Comparison of ENCODE assay signal across 8 cellular contexts in genomic region chr10:6014241-6014761, GRCh38. TPM values are rescaled to one million over a fixed set of nuclear protein-coding genes. Genes with fewer than 3 reads are reported as not detected.
DNase-seq lines count a peak whose midpoint lies in the region; ATAC-seq, FAIRE-seq and TF ChIP-seq lines count a peak whose summit lies in the region.

No MANE protein-coding gene starts in this region.

- H3K27me3 Mint-ChIP-seq in brain = peaks cover 12% of the 10 kb centered on the region

- no peak overlapping the region for H3K27ac ChIP-seq in SU-DHL-6 (ENCODE audit: low read depth, low read length)

- peak overlapping the region; percentile 3 for H2AFZ ChIP-seq in SU-DHL-6 (ENCODE audit: low read depth, low read length, severe bottlenecking)

- no peaks in the 10 kb centered on the region for H3K79me2 ChIP-seq in SU-DHL-6 (ENCODE audit: insufficient read depth, low read length)

- no peaks in the 10 kb centered on the region for H3K9me3 ChIP-seq in SU-DHL-6 (ENCODE audit: insufficient read depth, low read length)

- no peaks in the 10 kb centered on the region for H3K27me3 ChIP-seq in SU-DHL-6 (ENCODE audit: low read length)

- H3K4me3 ChIP-seq in SU-DHL-6 (ENCODE audit: insufficient read depth, low read length, poor library complexity, severe bottlenecking) = no peak overlapping the region

- no peaks in the 10 kb centered on the region for H3K9me2 ChIP-seq in SU-DHL-6 (replicated peaks; ENCODE audit: insufficient read depth, low read length)

- H3K4me1 Mint-ChIP-seq in brain = no peaks in the 10 kb centered on the region

- DNase-seq in activated gamma-delta T cell treated with Interleukin-2 at 50 U/mL for 16 hours (peak; percentile 66), activated gamma-delta T cell (lab: John Stamatoyannopoulos, UW) (no peak), HTR-8/SVneo (ENCODE audit: insufficient read length, low spot score) (peak; percentile 51), inferior parietal cortex (ENCODE audit: extremely low spot score) (peak; percentile 79)
- DNase-seq in stimulated activated CD8-positive, alpha-beta memory T cell treated with anti-CD3 and anti-CD28 coated beads, Interleukin-2, amount 100 ng/mL, for 1 hour (ENCODE audit: low read depth in 2 of 2) = peak; percentile 7 to 30

- H3K36me3 Mint-ChIP-seq in brain = no peaks in the 10 kb centered on the region

- FAIRE-seq in HTR-8/SVneo (lab: Jason Lieb, UNC) = no peak

- H3K9me3 Mint-ChIP-seq in brain = peaks cover 0 to 2% (median 0%) of the 10 kb centered on the region in 5 experiments

- no peak for ATAC-seq in HG03571 (IDR thresholded peaks at IDR 0.05; ENCODE audit: unreplicated experiment)

- H3K4me2 ChIP-seq in SU-DHL-6 (ENCODE audit: low read depth, low read length, poor library complexity, severe bottlenecking) = peak overlapping the region; percentile 3

- no peak overlapping the region for H3K9ac ChIP-seq in SU-DHL-6 (ENCODE audit: low read length)

- TF ChIP-seq CTCF in SU-DHL-6 (IDR thresholded peaks at IDR 0.05; ENCODE audit: insufficient read depth, low read length, poor library complexity, severe bottlenecking) = peak; percentile 76
- TF ChIP-seq CTCF in brain (conservative IDR thresholded peaks at IDR 0.05) = peak; percentile 54 to 73

- H4K20me1 ChIP-seq in SU-DHL-6 (ENCODE audit: low read depth, low read length) = no peaks in the 10 kb centered on the region

- H3F3A ChIP-seq in SU-DHL-6 (ENCODE audit: insufficient read depth) = no peaks in the 10 kb centered on the region

- H3K4me3 Mint-ChIP-seq in brain = no peak overlapping the region

- no peak overlapping the region for H3K27ac Mint-ChIP-seq in brain

- H3K36me3 ChIP-seq in SU-DHL-6 (ENCODE audit: low read length) = no peaks in the 10 kb centered on the region

RNA-seq across cellular contexts. Expression of gene IL15RA, which starts 37.0 kb away (rescaled TPM):
- polyA plus RNA-seq in brain (ENCODE audit: insufficient read depth, low read depth, low replicate concordance) = 2.4 TPM

RNA-seq across cellular contexts. Expression of gene IL2RA, which starts 47.9 kb away (rescaled TPM):
- 1.3 TPM for polyA plus RNA-seq in brain (ENCODE audit: insufficient read depth, low read depth, low replicate concordance)
